Comparison of ENCODE assay signal across 8 cellular contexts in the genomic region with DNA sequence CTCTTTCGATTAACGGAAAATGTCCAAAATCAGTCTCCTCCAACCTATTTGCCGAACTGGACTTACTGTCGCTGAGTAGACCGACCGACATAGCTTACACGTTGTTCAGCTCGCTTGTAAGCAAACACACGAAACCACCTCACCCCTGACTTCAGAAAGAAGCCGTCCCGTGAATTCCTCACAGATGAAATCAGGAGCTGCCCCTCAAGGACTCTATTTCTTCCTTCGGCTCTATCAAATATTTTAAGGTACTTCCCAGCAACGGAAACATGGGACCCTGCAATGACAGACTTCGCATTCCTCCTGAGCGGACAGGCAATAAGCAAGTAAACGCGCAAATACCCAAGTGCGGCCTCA. TPM values are rescaled to one million over a fixed set of nuclear protein-coding genes. Genes with fewer than 3 reads are reported as not detected.
DNase-seq lines count a peak whose midpoint lies in the region; ATAC-seq and TF ChIP-seq lines count a peak whose summit lies in the region.

No MANE protein-coding gene starts in this region.

- H3F3A ChIP-seq in DOHH2 (ENCODE audit: control insufficient read depth, insufficient read depth) = no peaks in the 10 kb centered on the region

- no peak for ATAC-seq in omental fat pad (ENCODE audit: low FRiP score)

- peaks cover 96% of the 10 kb centered on the region for H3K79me2 ChIP-seq in DOHH2 (ENCODE audit: control insufficient read depth, low read length)

- peak; percentile 67 for DNase-seq in M059J (ENCODE audit: low read depth)
- DNase-seq in chondrocyte (ENCODE audit: low spot score) = no peak
- no peak for DNase-seq in omental fat pad (ENCODE audit: low spot score)
- no peak for DNase-seq in NCI-H510A (lab: John Stamatoyannopoulos, UW)
- no peak for DNase-seq in activated CD8-positive, alpha-beta memory T cell treated with anti-CD3 and anti-CD28 coated beads for 24 hours
- no peak for DNase-seq in NOMO-1 (lab: John Stamatoyannopoulos, UW; ENCODE audit: unreplicated experiment in 2 of 2)

- H3K4me2 ChIP-seq in DOHH2 (ENCODE audit: low read length) = peak overlapping the region; percentile 84

- peak overlapping the region; percentile 63 for H3K27ac ChIP-seq in DOHH2 (ENCODE audit: low read depth, low read length)

- peaks cover 58% of the 10 kb centered on the region for H3K4me1 ChIP-seq in DOHH2 (ENCODE audit: control insufficient read depth, low read length)
- peaks cover 41% of the 10 kb centered on the region for H3K4me1 ChIP-seq in mononuclear cell (ENCODE audit: insufficient read depth, low read length)

- H3K27me3 ChIP-seq in DOHH2 (ENCODE audit: control insufficient read depth, low read length) (no peaks in the 10 kb centered on the region), mononuclear cell (ENCODE audit: insufficient read depth, low read length) (no peaks in the 10 kb centered on the region)

- peaks cover 36% of the 10 kb centered on the region for H3K4me1 Mint-ChIP-seq in chondrocyte (ENCODE audit: low read depth)

- TF ChIP-seq CTCF in DOHH2 (IDR thresholded peaks at IDR 0.05; ENCODE audit: low read depth, low read length, poor library complexity, severe bottlenecking) (no peak), chondrocyte (IDR thresholded peaks at IDR 0.05) (no peak), omental fat pad (IDR thresholded peaks at IDR 0.05) (no peak)

- no peaks in the 10 kb centered on the region for H3K9me3 ChIP-seq in DOHH2 (ENCODE audit: control insufficient read depth, insufficient read depth, low read length)
- H3K9me3 ChIP-seq in mononuclear cell (ENCODE audit: low read depth, low read length) = no peaks in the 10 kb centered on the region

- H3K27ac Mint-ChIP-seq in chondrocyte (ENCODE audit: unreplicated experiment) = peak overlapping the region; percentile 98

- peaks cover 67% of the 10 kb centered on the region for H3K36me3 ChIP-seq in DOHH2 (ENCODE audit: control insufficient read depth, low read length)

- H3K9me3 Mint-ChIP-seq in chondrocyte (ENCODE audit: low read depth) = no peaks in the 10 kb centered on the region

- no peak overlapping the region for H3K4me3 Mint-ChIP-seq in chondrocyte (ENCODE audit: unreplicated experiment)

- H3K27me3 Mint-ChIP-seq in chondrocyte (ENCODE audit: low read depth) = no peaks in the 10 kb centered on the region

- H3K4me3 ChIP-seq in DOHH2 (ENCODE audit: low read length) (peak overlapping the region; percentile 94), mononuclear cell (ENCODE audit: low read length) (peak overlapping the region; percentile 82)

- H4K20me1 ChIP-seq in DOHH2 (ENCODE audit: control insufficient read depth, insufficient read depth, low read depth, low read length) = peaks cover 15% of the 10 kb centered on the region; the same call in 1 of the 2 replicates

- H3K9me2 ChIP-seq in DOHH2 (replicated peaks; ENCODE audit: control insufficient read depth, low read length) = no peaks in the 10 kb centered on the region

- no peaks in the 10 kb centered on the region for H3K36me3 Mint-ChIP-seq in chondrocyte (ENCODE audit: low read depth)

RNA-seq across cellular contexts. Expression of a gene that starts 1.0 kb away (rescaled TPM):
- 40.4 and 53.4 TPM in 2 replicates for total RNA-seq in M059J (2014; rRNA removed; shearing (Covaris generic))
- total RNA-seq in chondrocyte = 26.3 to 30.7 TPM (median 29.7 TPM) in 3 replicates
- total RNA-seq in mononuclear cell = 31.9 TPM
- 10 to 100 TPM; 21.7 to 33.4 (median 25.5) TPM for total RNA-seq in omental fat pad

RNA-seq across cellular contexts. Expression of a gene that starts 10.7 kb away (rescaled TPM):
- 26.1 and 42.6 TPM in 2 replicates for total RNA-seq in M059J (2014; rRNA removed; shearing (Covaris generic))
- total RNA-seq in chondrocyte (41.6 to 53.8 TPM (median 42.5 TPM) in 3 replicates), mononuclear cell (55.1 TPM), omental fat pad (10 to 100 TPM; 40.6 to 64.4 (median 54.1) TPM)

RNA-seq across cellular contexts. Expression of a gene that starts 15.5 kb away (rescaled TPM):
- total RNA-seq in M059J (2014; rRNA removed; shearing (Covaris generic)) = not detected in 2 replicates
- 0.24 to 1.2 TPM (median 0.79 TPM) in 3 replicates for total RNA-seq in chondrocyte
- 2.0 TPM for total RNA-seq in mononuclear cell
- 10 to 100 TPM in 1 of 4 donors, 1 to 10 TPM in 3; 1.6 to 10.7 (median 2.5) TPM for total RNA-seq in omental fat pad
